17 cellular contexts compared by ENCODE assay signal in genomic region chr9:137815256-137816255, GRCh38.
DNase-seq lines count a peak whose midpoint lies in the region; ATAC-seq, FAIRE-seq and TF ChIP-seq lines count a peak whose summit lies in the region.
"Had no signal": no experiment of that assay in that cellular context is flagged by ENCODE, and none has a peak within 500 bp of the region (broad histone marks: within the 10 kb centered on the region; RNA-seq: fewer than 3 reads in every experiment).

No MANE protein-coding gene starts in this region.

- ATAC-seq in activated B cell treated with CpG ODN at 0.5 μM for 24 hours (ENCODE audit: low read depth) = no peak

- no peaks in the 10 kb centered on the region for H3K4me1 Mint-ChIP-seq in activated naive CD4-positive, alpha-beta T cell treated with anti-CD3 and anti-CD28 coated beads for 36 hours (ENCODE audit: low read depth)
- H3K4me1 Mint-ChIP-seq in activated B cell treated with CpG ODN at 0.5 μM for 24 hours (peaks cover 6% of the 10 kb centered on the region), progenitor cell of endocrine pancreas (ENCODE audit: low read depth) (no peaks in the 10 kb centered on the region)
- H3K4me1 Mint-ChIP-seq: H9 had no signal

- H3K9me3 ChIP-seq in kidney (ENCODE audit: control insufficient read depth in 1 of 2, low read length in 2 of 2) = peaks cover 0 to 4% of the 10 kb centered on the region in 2 donors

- H3K27ac ChIP-seq in kidney (ENCODE audit: low read depth in 2 of 2, low read length in 2 of 2) = no peak overlapping the region

- no peak overlapping the region for H3K9ac ChIP-seq in kidney (ENCODE audit: low read length in 2 of 2)

- no peaks in the 10 kb centered on the region for H3K27me3 Mint-ChIP-seq in activated naive CD4-positive, alpha-beta T cell treated with anti-CD3 and anti-CD28 coated beads for 36 hours (ENCODE audit: low read depth)
- no peaks in the 10 kb centered on the region for H3K27me3 Mint-ChIP-seq in activated B cell treated with CpG ODN at 0.5 μM for 24 hours
- H3K27me3 Mint-ChIP-seq in progenitor cell of endocrine pancreas = no peaks in the 10 kb centered on the region

- peaks cover 8% of the 10 kb centered on the region for H3K9me3 Mint-ChIP-seq in activated naive CD4-positive, alpha-beta T cell treated with anti-CD3 and anti-CD28 coated beads for 36 hours
- H3K9me3 Mint-ChIP-seq in activated B cell treated with CpG ODN at 0.5 μM for 24 hours = no peaks in the 10 kb centered on the region
- H3K9me3 Mint-ChIP-seq in progenitor cell of endocrine pancreas (ENCODE audit: low read depth) = no peaks in the 10 kb centered on the region

- no peak overlapping the region for H3K4me3 Mint-ChIP-seq in activated naive CD4-positive, alpha-beta T cell treated with anti-CD3 and anti-CD28 coated beads for 36 hours
- H3K4me3 Mint-ChIP-seq in activated B cell treated with CpG ODN at 0.5 μM for 24 hours (no peak overlapping the region), progenitor cell of endocrine pancreas (ENCODE audit: low read depth) (no peak overlapping the region)
- H3K4me3 Mint-ChIP-seq: H9 had no signal

- no peak overlapping the region for H3K4me3 ChIP-seq in kidney (ENCODE audit: low read length in 2 of 2)

- H3K36me3 ChIP-seq in kidney (ENCODE audit: control insufficient read depth in 1 of 2, insufficient read depth in 2 of 2, low read length in 2 of 2) = peaks cover 33 to 49% of the 10 kb centered on the region in 2 donors

- no peak for TF ChIP-seq CTCF in activated B cell treated with CpG ODN at 0.5 μM for 24 hours (IDR thresholded peaks at IDR 0.05)
- TF ChIP-seq CTCF in kidney (IDR thresholded peaks at IDR 0.05; ENCODE audit: borderline replicate concordance, extremely low read depth, insufficient read depth) = no peak
- no peak for TF ChIP-seq CTCF in progenitor cell of endocrine pancreas (IDR thresholded peaks at IDR 0.05; ENCODE audit: unreplicated experiment)

- no peaks in the 10 kb centered on the region for H3K4me1 ChIP-seq in kidney (ENCODE audit: control insufficient read depth in 1 of 2, insufficient read depth in 1 of 2, low read depth in 1 of 2, low read length in 2 of 2)

- CTCF ChIA-PET in activated naive CD4-positive, alpha-beta T cell treated with anti-CD3 and anti-CD28 coated beads for 36 hours (lab: Charles Lee) = interaction anchor here (0.6 kb wide), 1 partner anchor 54 kb away, joined by 3 read pairs; no protein-coding TSS in a partner anchor
- CTCF ChIA-PET in activated B cell treated with CpG ODN at 0.5 μM for 24 hours (lab: Charles Lee) = no interaction called here

- peaks cover 43% of the 10 kb centered on the region for H3K36me3 Mint-ChIP-seq in activated naive CD4-positive, alpha-beta T cell treated with anti-CD3 and anti-CD28 coated beads for 36 hours (ENCODE audit: low read depth)
- H3K36me3 Mint-ChIP-seq in activated B cell treated with CpG ODN at 0.5 μM for 24 hours (ENCODE audit: low read depth) (peaks cover 74% of the 10 kb centered on the region), progenitor cell of endocrine pancreas (ENCODE audit: insufficient read depth) (peaks cover 50% of the 10 kb centered on the region)

- no peak for DNase-seq in activated naive CD4-positive, alpha-beta T cell treated with anti-CD3 and anti-CD28 coated beads for 36 hours
- no peak for DNase-seq in activated naive CD4-positive, alpha-beta T cell treated with Interleukin-2 at 50 U/mL for 16 hours
- DNase-seq in activated B cell treated with CpG ODN at 0.5 μM for 24 hours = no peak
- peak; percentile 39 for DNase-seq in kidney
- DNase-seq in progenitor cell of endocrine pancreas (ENCODE audit: low spot score, unreplicated experiment) = no peak
- DNase-seq in NCI-H128 (lab: John Stamatoyannopoulos, UW; ENCODE audit: unreplicated experiment) = no peak
- DNase-seq in NCI-H345 (lab: John Stamatoyannopoulos, UW) = no peak
- no peak for DNase-seq in AG20443 (ENCODE audit: low spot score)
- DNase-seq: 8988T, C1 segment of cervical spinal cord, H9, NCI-H1048, NCI-H1694, NCI-H2107, NCI-H226, NCI-H526 treated with DMSO at 0.1 percent for 48 hours had no signal

- H3K27ac Mint-ChIP-seq in activated naive CD4-positive, alpha-beta T cell treated with anti-CD3 and anti-CD28 coated beads for 36 hours = peak overlapping the region; percentile 4
- H3K27ac Mint-ChIP-seq in activated B cell treated with CpG ODN at 0.5 μM for 24 hours (peak overlapping the region; percentile 31), progenitor cell of endocrine pancreas (peak overlapping the region; percentile 59)

- FAIRE-seq in kidney (lab: Jason Lieb, UNC) = no peak
- FAIRE-seq: HTR-8/SVneo had no signal

- intact Hi-C loops in activated naive CD4-positive, alpha-beta T cell treated with anti-CD3 and anti-CD28 coated beads for 36 hours (cut with micrococcal nuclease) = no loop called here
- intact Hi-C loops in activated B cell treated with CpG ODN at 0.5 μM for 24 hours (cut with micrococcal nuclease) (no loop called here), kidney (cut with DNase I) (no loop called here)

- POLR2A ChIA-PET in activated B cell treated with CpG ODN at 0.5 μM for 24 hours (lab: Charles Lee) = no interaction called here

Comparison
In these comparisons a context has a peak if more than half of its experiments do, and no peak if none do; other contexts are left out.
1. H3K27ac Mint-ChIP-seq: peak in every context shown above with its lines; median percentile 59 in progenitor cell of endocrine pancreas; 31 in activated B cell treated with CpG ODN at 0.5 μM for 24 hours; 4 in activated naive CD4-positive, alpha-beta T cell treated with anti-CD3 and anti-CD28 coated beads for 36 hours.